1 cellular context compared by ENCODE assay signal in the genomic region with DNA sequence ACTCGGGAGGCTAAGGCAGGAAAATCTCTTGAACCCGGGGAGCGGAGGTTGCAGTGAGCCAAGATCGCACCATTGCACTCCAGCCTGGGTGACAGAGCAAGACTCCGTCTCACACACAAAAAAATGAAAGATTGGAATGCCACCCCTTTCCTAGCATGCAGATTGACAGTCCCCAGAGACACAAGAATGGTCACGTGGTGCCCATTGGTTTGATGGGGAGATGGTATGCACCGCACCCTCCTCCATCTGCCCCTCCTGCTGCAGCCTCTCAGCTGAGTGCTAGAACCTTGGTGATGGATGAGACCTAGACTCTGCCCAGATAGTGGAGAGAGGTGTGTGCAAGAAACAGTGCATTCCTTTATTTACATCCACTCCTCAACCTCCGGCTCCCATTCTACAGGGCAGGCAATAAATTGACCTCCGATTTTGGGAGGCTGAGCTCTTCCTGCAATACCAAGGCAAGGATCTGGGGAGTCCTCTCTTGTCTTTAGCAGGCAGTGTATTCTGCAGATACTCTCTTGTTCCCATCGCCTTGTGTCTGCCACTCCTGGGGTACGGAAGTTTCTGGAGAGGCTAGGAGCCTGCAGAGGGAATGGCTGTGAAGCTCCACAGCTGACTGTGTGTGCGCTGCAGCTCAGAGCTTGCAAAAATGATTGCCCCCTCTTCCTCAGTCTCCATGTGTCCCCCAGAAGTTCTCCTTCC.
TF ChIP-seq lines count a peak whose summit lies in the region.

No MANE protein-coding gene starts in this region.

TF ChIP-seq in IMR-90, 13 proteins besides CTCF, POLR2A, EP300 and RAD21:
- TF ChIP-seq NFE2L2 (IDR thresholded peaks at IDR 0.05; ENCODE audit: low read depth, low read length) (no peak), MXI1 (IDR thresholded peaks at IDR 0.05; ENCODE audit: borderline replicate concordance, low read depth, low read length) (no peak), SMC3 (IDR thresholded peaks at IDR 0.05; ENCODE audit: low read depth, low read length) (no peak), FOS (IDR thresholded peaks at IDR 0.05; ENCODE audit: low read depth, low read length) (no peak), BHLHE40 (IDR thresholded peaks at IDR 0.05; ENCODE audit: low read depth, low read length) (no peak), MAZ (IDR thresholded peaks at IDR 0.05; ENCODE audit: borderline replicate concordance, low read depth, low read length) (no peak), RCOR1 (IDR thresholded peaks at IDR 0.05; ENCODE audit: insufficient replicate concordance, low read length) (no peak), CHD1 (IDR thresholded peaks at IDR 0.05; ENCODE audit: low read depth, low read length) (no peak), MAFK (IDR thresholded peaks at IDR 0.05; ENCODE audit: low read depth, low read length) (no peak)
- TF ChIP-seq, protein P1, sequence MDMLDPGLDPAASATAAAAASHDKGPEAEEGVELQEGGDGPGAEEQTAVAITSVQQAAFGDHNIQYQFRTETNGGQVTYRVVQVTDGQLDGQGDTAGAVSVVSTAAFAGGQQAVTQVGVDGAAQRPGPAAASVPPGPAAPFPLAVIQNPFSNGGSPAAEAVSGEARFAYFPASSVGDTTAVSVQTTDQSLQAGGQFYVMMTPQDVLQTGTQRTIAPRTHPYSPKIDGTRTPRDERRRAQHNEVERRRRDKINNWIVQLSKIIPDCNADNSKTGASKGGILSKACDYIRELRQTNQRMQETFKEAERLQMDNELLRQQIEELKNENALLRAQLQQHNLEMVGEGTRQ (IDR thresholded peaks at IDR 0.05; ENCODE audit: low read depth, low read length): no peak
- TF ChIP-seq, protein P2, sequence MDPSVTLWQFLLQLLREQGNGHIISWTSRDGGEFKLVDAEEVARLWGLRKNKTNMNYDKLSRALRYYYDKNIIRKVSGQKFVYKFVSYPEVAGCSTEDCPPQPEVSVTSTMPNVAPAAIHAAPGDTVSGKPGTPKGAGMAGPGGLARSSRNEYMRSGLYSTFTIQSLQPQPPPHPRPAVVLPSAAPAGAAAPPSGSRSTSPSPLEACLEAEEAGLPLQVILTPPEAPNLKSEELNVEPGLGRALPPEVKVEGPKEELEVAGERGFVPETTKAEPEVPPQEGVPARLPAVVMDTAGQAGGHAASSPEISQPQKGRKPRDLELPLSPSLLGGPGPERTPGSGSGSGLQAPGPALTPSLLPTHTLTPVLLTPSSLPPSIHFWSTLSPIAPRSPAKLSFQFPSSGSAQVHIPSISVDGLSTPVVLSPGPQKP (IDR thresholded peaks at IDR 0.05; ENCODE audit: borderline replicate concordance, low read depth, low read length): no peak
